Comparison of ENCODE assay signal across 8 cellular contexts in genomic region chr7:129502708-129503685, GRCh38. TPM values are rescaled to one million over a fixed set of nuclear protein-coding genes. Genes with fewer than 3 reads are reported as not detected.
DNase-seq lines count a peak whose midpoint lies in the region; ATAC-seq and TF ChIP-seq lines count a peak whose summit lies in the region.

No MANE protein-coding gene starts in this region.

- ATAC-seq in CD4-positive, alpha-beta T cell (ENCODE audit: poor library complexity) = no peak
- peak; percentile 19 for ATAC-seq in GM21529 (IDR thresholded peaks at IDR 0.05; ENCODE audit: unreplicated experiment)

- H3K4me3 ChIP-seq in OCI-LY1 (ENCODE audit: low read depth, low read length, poor library complexity, severe bottlenecking) (peak overlapping the region; percentile 67), liver (ENCODE audit: low read depth in 1 of 3, low read length in 3 of 3) (peak overlapping the region in 2 of 3 donors; percentile 56 to 66), thyroid gland (replicated peaks in 1 of 3) (peak overlapping the region in 2 of 3 donors; percentile 25 to 46)

- CTCF ChIA-PET in CD4-positive, alpha-beta T cell (lab: Charles Lee) = interaction anchor here (1.0 to 1.6 kb wide), 3 partner anchors 105 to 109 kb away, joined by 3 to 5 read pairs (median 3); partner anchors contain the start of gene NRF1
- CTCF ChIA-PET in MCF 10A (lab: Yijun Ruan, JAX) = interaction anchor here (0.6 to 1.3 kb wide), 6 partner anchors 15 to 1844 kb away, joined by 3 to 4 read pairs (median 3); no protein-coding TSS in a partner anchor

- no peaks in the 10 kb centered on the region for H3K36me3 Mint-ChIP-seq in CD4-positive, alpha-beta T cell (ENCODE audit: low read depth)
- H3K36me3 Mint-ChIP-seq in MCF 10A (ENCODE audit: insufficient read depth, unreplicated experiment) = no peaks in the 10 kb centered on the region

- no peak for TF ChIP-seq CTCF in CD4-positive, alpha-beta T cell (IDR thresholded peaks at IDR 0.05)
- TF ChIP-seq CTCF in OCI-LY1 (IDR thresholded peaks at IDR 0.05; ENCODE audit: low read length) (peak; percentile 39; the same call in 1 of the 2 replicates), MCF 10A (IDR thresholded peaks at IDR 0.05; ENCODE audit: unreplicated experiment) (no peak), liver (IDR thresholded peaks at IDR 0.05; ENCODE audit: low read depth, low read length, missing input control) (no peak), thyroid gland (IDR thresholded peaks at IDR 0.05) (no peak)

- TF ChIP-seq POLR2A in thyroid gland (IDR thresholded peaks at IDR 0.05) = no peak

- no peaks in the 10 kb centered on the region for H4K20me1 ChIP-seq in OCI-LY1 (ENCODE audit: insufficient read depth, low read length)

- no peak for TF ChIP-seq RAD21 in liver (IDR thresholded peaks at IDR 0.05)

- H3K36me3 ChIP-seq in OCI-LY1 (ENCODE audit: insufficient read depth, low read length) (no peaks in the 10 kb centered on the region), liver (ENCODE audit: control insufficient read depth in 4 of 4, insufficient read depth in 3 of 4, low read depth in 1 of 4, low read length in 3 of 4) (no peaks in the 10 kb centered on the region), thyroid gland (no peaks in the 10 kb centered on the region)

- H2AFZ ChIP-seq in OCI-LY1 (ENCODE audit: low read length) = no peak overlapping the region

- WGBS in liver = 14% methylated on average over 58 of the region's 58 CpGs
- WGBS in thyroid gland, 2 donors = 56 to 61% methylated on average over 13 to 15 of the region's 58 CpGs

- H3K9me3 ChIP-seq in CD4-positive, alpha-beta T cell (ENCODE audit: control insufficient read depth, low read length) = no peaks in the 10 kb centered on the region
- H3K9me3 ChIP-seq in OCI-LY1 (ENCODE audit: low read length) = no peaks in the 10 kb centered on the region
- H3K9me3 ChIP-seq in liver (ENCODE audit: control insufficient read depth in 4 of 4, low read length in 3 of 4) = no peaks in the 10 kb centered on the region
- no peaks in the 10 kb centered on the region for H3K9me3 ChIP-seq in thyroid gland

- peak overlapping the region; percentile 92 for H3K4me2 ChIP-seq in OCI-LY1 (ENCODE audit: low read length)

- H3F3A ChIP-seq in OCI-LY1 (ENCODE audit: insufficient read depth, low read length) = no peaks in the 10 kb centered on the region

- peak overlapping the region; percentile 63 for H3K9ac ChIP-seq in OCI-LY1 (ENCODE audit: low read length)
- no peak overlapping the region for H3K9ac ChIP-seq in liver (ENCODE audit: low read depth in 1 of 2, low read length in 2 of 2)

- peak overlapping the region; percentile 90 for H3K4me3 Mint-ChIP-seq in CD4-positive, alpha-beta T cell
- H3K4me3 Mint-ChIP-seq in MCF 10A (ENCODE audit: unreplicated experiment) = peak overlapping the region; percentile 71

- H3K27ac ChIP-seq in CD4-positive, alpha-beta T cell (ENCODE audit: low read depth, low read length) = peak overlapping the region; percentile 13
- H3K27ac ChIP-seq in OCI-LY1 (ENCODE audit: low read depth, low read length, poor library complexity, severe bottlenecking) = no peak overlapping the region
- no peak overlapping the region for H3K27ac ChIP-seq in liver (ENCODE audit: low read depth in 1 of 2, low read length in 2 of 2)
- no peak overlapping the region for H3K27ac ChIP-seq in thyroid gland

- BruUV-seq in MCF 10A (replicated peaks; lab: Mats Ljungman, UMichigan) = TSS peak; percentile 28

- no peaks in the 10 kb centered on the region for H3K27me3 ChIP-seq in CD4-positive, alpha-beta T cell (ENCODE audit: control insufficient read depth, insufficient read depth, low read length)
- H3K27me3 ChIP-seq in OCI-LY1 (ENCODE audit: insufficient read depth, low read length) = peaks cover 4% of the 10 kb centered on the region; the same call in 1 of the 2 replicates
- no peaks in the 10 kb centered on the region for H3K27me3 ChIP-seq in liver (ENCODE audit: control insufficient read depth in 4 of 4, insufficient read depth in 4 of 4, low read length in 3 of 4)
- H3K27me3 ChIP-seq in thyroid gland = no peaks in the 10 kb centered on the region

- peak in 3 of 10 experiments; percentile 2 to 4 (median 3) for DNase-seq in CD4-positive, alpha-beta T cell
- DNase-seq in MCF 10A (ENCODE audit: unreplicated experiment) = no peak
- DNase-seq in thyroid gland = no peak
- DNase-seq in NCI-H1436 (lab: John Stamatoyannopoulos, UW) = no peak
- no peak for DNase-seq in AG08396 (ENCODE audit: low spot score)

- intact Hi-C loops in CD4-positive, alpha-beta T cell (cut with DNase I, micrococcal nuclease) = loop anchor here (2.0 to 10.0 kb wide), 9 partner anchors 71 to 1918 kb away; partner anchors contain the start of genes AHCYL2 (in 1 of the 2), ARF5 (in 1 of the 2), GCC1 (in 1 of the 2) and STRIP2 (in 1 of the 2)
- intact Hi-C loops in MCF 10A (cut with micrococcal nuclease) (no loop called here), thyroid gland (cut with DNase I) (no loop called here)

- H3K9me3 Mint-ChIP-seq in CD4-positive, alpha-beta T cell = no peaks in the 10 kb centered on the region
- no peaks in the 10 kb centered on the region for H3K9me3 Mint-ChIP-seq in MCF 10A (ENCODE audit: unreplicated experiment)

- no peaks in the 10 kb centered on the region for H3K27me3 Mint-ChIP-seq in CD4-positive, alpha-beta T cell
- H3K27me3 Mint-ChIP-seq in MCF 10A (ENCODE audit: insufficient read depth, unreplicated experiment) = no peaks in the 10 kb centered on the region

- H3K4me1 Mint-ChIP-seq in CD4-positive, alpha-beta T cell (ENCODE audit: low read depth) = peaks cover 6% of the 10 kb centered on the region
- peaks cover 6% of the 10 kb centered on the region for H3K4me1 Mint-ChIP-seq in MCF 10A (ENCODE audit: insufficient read depth, unreplicated experiment)

- H3K9me2 ChIP-seq in OCI-LY1 (ENCODE audit: low read depth, low read length) = no peaks in the 10 kb centered on the region

- H3K79me2 ChIP-seq in OCI-LY1 (ENCODE audit: insufficient read depth, low read length) = no peaks in the 10 kb centered on the region

- H3K4me1 ChIP-seq in OCI-LY1 (ENCODE audit: insufficient read depth, low read length, severe bottlenecking) (peaks cover 29% of the 10 kb centered on the region), liver (ENCODE audit: control insufficient read depth in 4 of 4, insufficient read depth in 4 of 4, low read length in 3 of 4) (peaks cover 4 to 15% (median 9%) of the 10 kb centered on the region in 4 donors), thyroid gland (peaks cover 4 to 5% of the 10 kb centered on the region in 2 donors)

- POLR2A ChIA-PET in CD4-positive, alpha-beta T cell (lab: Charles Lee) = interaction anchor here (0.6 to 1.0 kb wide), 2 partner anchors 108 to 144 kb away, joined by 3 to 5 read pairs; partner anchors contain the start of gene NRF1
- POLR2A ChIA-PET in MCF 10A (lab: Yijun Ruan, JAX) = interaction anchor here (0.8 kb wide), 1 partner anchor 135 kb away, joined by 3 read pairs; no protein-coding TSS in a partner anchor

- peak overlapping the region; percentile 52 for H3K27ac Mint-ChIP-seq in CD4-positive, alpha-beta T cell
- peak overlapping the region; percentile 10 for H3K27ac Mint-ChIP-seq in MCF 10A (ENCODE audit: low read depth, unreplicated experiment)

TF ChIP-seq in liver, 16 proteins besides CTCF, POLR2A, EP300 and RAD21 (continues in another document):
- TF ChIP-seq YY1 (IDR thresholded peaks at IDR 0.05) (no peak), HNF4A (conservative IDR thresholded peaks at IDR 0.05) (no peak), SP1 (IDR thresholded peaks at IDR 0.05) (no peak), EGR1 (IDR thresholded peaks at IDR 0.05; ENCODE audit: low read depth in 2 of 2) (no peak), JUND (IDR thresholded peaks at IDR 0.05) (no peak), NR2F2 (IDR thresholded peaks at IDR 0.05) (no peak), FOXA1 (IDR thresholded peaks at IDR 0.05) (no peak), GABPA (IDR thresholded peaks at IDR 0.05 in 1 of 2, conservative IDR thresholded peaks at IDR 0.05 in 1 of 2) (no peak), HNF4G (IDR thresholded peaks at IDR 0.05) (no peak), RXRA (IDR thresholded peaks at IDR 0.05) (no peak), ATF3 (IDR thresholded peaks at IDR 0.05) (no peak)
- TF ChIP-seq, protein P1, sequence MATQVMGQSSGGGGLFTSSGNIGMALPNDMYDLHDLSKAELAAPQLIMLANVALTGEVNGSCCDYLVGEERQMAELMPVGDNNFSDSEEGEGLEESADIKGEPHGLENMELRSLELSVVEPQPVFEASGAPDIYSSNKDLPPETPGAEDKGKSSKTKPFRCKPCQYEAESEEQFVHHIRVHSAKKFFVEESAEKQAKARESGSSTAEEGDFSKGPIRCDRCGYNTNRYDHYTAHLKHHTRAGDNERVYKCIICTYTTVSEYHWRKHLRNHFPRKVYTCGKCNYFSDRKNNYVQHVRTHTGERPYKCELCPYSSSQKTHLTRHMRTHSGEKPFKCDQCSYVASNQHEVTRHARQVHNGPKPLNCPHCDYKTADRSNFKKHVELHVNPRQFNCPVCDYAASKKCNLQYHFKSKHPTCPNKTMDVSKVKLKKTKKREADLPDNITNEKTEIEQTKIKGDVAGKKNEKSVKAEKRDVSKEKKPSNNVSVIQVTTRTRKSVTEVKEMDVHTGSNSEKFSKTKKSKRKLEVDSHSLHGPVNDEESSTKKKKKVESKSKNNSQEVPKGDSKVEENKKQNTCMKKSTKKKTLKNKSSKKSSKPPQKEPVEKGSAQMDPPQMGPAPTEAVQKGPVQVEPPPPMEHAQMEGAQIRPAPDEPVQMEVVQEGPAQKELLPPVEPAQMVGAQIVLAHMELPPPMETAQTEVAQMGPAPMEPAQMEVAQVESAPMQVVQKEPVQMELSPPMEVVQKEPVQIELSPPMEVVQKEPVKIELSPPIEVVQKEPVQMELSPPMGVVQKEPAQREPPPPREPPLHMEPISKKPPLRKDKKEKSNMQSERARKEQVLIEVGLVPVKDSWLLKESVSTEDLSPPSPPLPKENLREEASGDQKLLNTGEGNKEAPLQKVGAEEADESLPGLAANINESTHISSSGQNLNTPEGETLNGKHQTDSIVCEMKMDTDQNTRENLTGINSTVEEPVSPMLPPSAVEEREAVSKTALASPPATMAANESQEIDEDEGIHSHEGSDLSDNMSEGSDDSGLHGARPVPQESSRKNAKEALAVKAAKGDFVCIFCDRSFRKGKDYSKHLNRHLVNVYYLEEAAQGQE (IDR thresholded peaks at IDR 0.05) = no peak
- TF ChIP-seq, protein P2, sequence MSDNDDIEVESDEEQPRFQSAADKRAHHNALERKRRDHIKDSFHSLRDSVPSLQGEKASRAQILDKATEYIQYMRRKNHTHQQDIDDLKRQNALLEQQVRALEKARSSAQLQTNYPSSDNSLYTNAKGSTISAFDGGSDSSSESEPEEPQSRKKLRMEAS (IDR thresholded peaks at IDR 0.05) = no peak

RNA-seq across cellular contexts. Expression of gene SMKR1, which starts 0.7 kb away (rescaled TPM):
- under 1 TPM; 0.22 to 0.49 TPM for total RNA-seq in CD4-positive, alpha-beta T cell
- total RNA-seq in MCF 10A (2022) (12.4 and 17.1 TPM in 2 replicates), liver (not detected), thyroid gland (1 to 10 TPM in 3 of 4 donors, under 1 TPM in 1; 0.56 to 2.7 (median 1.1) TPM)
- polyA plus RNA-seq in liver = not detected

Comparison
In these comparisons a context has a peak if more than half of its experiments do, and no peak if none do; other contexts are left out.
1. intact Hi-C loops: an anchor here in CD4-positive, alpha-beta T cell (2.0 to 10.0 kb wide); none called in MCF 10A and thyroid gland.